In the genomic region with DNA sequence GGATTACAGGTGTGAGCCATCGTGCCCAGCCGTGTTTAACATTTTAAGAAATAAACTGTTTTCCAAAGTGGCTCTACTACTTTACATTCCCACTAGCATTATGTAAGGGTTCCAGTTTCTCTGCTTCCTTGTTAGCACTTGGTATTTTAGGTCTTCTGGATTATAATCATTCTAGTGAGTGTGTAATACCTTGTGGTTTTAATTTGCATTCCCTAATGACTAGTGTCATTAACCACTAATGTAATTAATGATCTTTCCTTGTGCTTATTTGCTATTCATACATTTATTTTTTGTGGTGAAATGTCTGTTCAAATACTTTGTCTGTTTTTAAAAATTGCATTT, we compare ENCODE assay signal across 19 cellular contexts. TPM values are rescaled to one million over a fixed set of nuclear protein-coding genes. Genes with fewer than 3 reads are reported as not detected.
DNase-seq lines count a peak whose midpoint lies in the region; ATAC-seq and TF ChIP-seq lines count a peak whose summit lies in the region.
"Had no signal": no experiment of that assay in that cellular context is flagged by ENCODE, and none has a peak within 500 bp of the region (broad histone marks: within the 10 kb centered on the region; RNA-seq: fewer than 3 reads in every experiment).

No MANE protein-coding gene starts in this region.

- no peaks in the 10 kb centered on the region for H3K27me3 Mint-ChIP-seq in T-helper 2 cell treated with Interferon-gamma antibody and Interleukin-4, amounts not matched to agents 5 μg/mL and 100 μg/mL, for 36 hours (ENCODE audit: low read depth)

- no peak overlapping the region for H3K4me3 ChIP-seq in left lung
- no peak overlapping the region for H3K4me3 ChIP-seq in thyroid gland (replicated peaks in 1 of 3)
- H3K4me3 ChIP-seq in colonic mucosa, result no peak overlapping the region
- H3K4me3 ChIP-seq: mucosa of descending colon, pancreas, tibial nerve had no signal

- DNase-seq in T-helper 2 cell treated with Interferon-gamma antibody and Interleukin-4, amounts not matched to agents 5 μg/mL and 100 μg/mL, for 36 hours (ENCODE audit: low spot score), result no peak
- no peak for DNase-seq in T-helper 2 cell
- DNase-seq in caudate nucleus (lab: John Stamatoyannopoulos, UW), result no peak
- DNase-seq in left lung, result no peak
- DNase-seq in thyroid gland, result no peak
- DNase-seq in colonic mucosa, result no peak
- no peak for DNase-seq in SHP77 (lab: John Stamatoyannopoulos, UW)
- DNase-seq: 8988T; activated CD4-positive, alpha-beta T cell treated with anti-CD3 and anti-CD28 coated beads for 4 hours; mucosa of descending colon; NCI-H1930; NCI-H69; pancreas; stimulated activated CD4-positive, alpha-beta T cell treated with anti-CD3 and anti-CD28 coated beads, Interleukin-15, amount 100 ng/mL, for 24 hours; T-helper 1 cell had no signal

- no peaks in the 10 kb centered on the region for H3K9me3 ChIP-seq in left lung
- no peaks in the 10 kb centered on the region for H3K9me3 ChIP-seq in thyroid gland
- H3K9me3 ChIP-seq in colonic mucosa, result no peaks in the 10 kb centered on the region
- H3K9me3 ChIP-seq: mucosa of descending colon, pancreas, tibial nerve had no signal

- H3K27me3 ChIP-seq in left lung, result no peaks in the 10 kb centered on the region
- no peaks in the 10 kb centered on the region for H3K27me3 ChIP-seq in thyroid gland
- no peaks in the 10 kb centered on the region for H3K27me3 ChIP-seq in colonic mucosa
- H3K27me3 ChIP-seq: pancreas, tibial nerve had no signal

- H3K36me3 ChIP-seq in left lung, result peaks cover 0 to 32% of the 10 kb centered on the region in 2 donors
- H3K36me3 ChIP-seq in thyroid gland, result no peaks in the 10 kb centered on the region
- H3K36me3 ChIP-seq in colonic mucosa, result no peaks in the 10 kb centered on the region

- peak overlapping the region; percentile 76 for H3K27ac ChIP-seq in caudate nucleus (ENCODE audit: low read depth, low read length)
- peak overlapping the region; percentile 5 to 51 for H3K27ac ChIP-seq in left lung
- peak overlapping the region; percentile 63 to 75 (median 63) for H3K27ac ChIP-seq in thyroid gland
- no peak overlapping the region for H3K27ac ChIP-seq in colonic mucosa
- H3K27ac ChIP-seq: pancreas, tibial nerve had no signal

- H3K4me3 Mint-ChIP-seq in T-helper 2 cell treated with Interferon-gamma antibody and Interleukin-4, amounts not matched to agents 5 μg/mL and 100 μg/mL, for 36 hours, result no peak overlapping the region
- H3K4me3 Mint-ChIP-seq: CD14-positive monocyte had no signal

- no peak overlapping the region for H3K9ac ChIP-seq in colonic mucosa (ENCODE audit: low read depth in 2 of 2, low read length in 2 of 2)

- H3K4me1 ChIP-seq in left lung (peaks cover 0 to 18% of the 10 kb centered on the region in 2 donors), thyroid gland (peaks cover 10 to 14% of the 10 kb centered on the region in 2 donors), colonic mucosa (no peaks in the 10 kb centered on the region)

- ATAC-seq in left lung, result peak; percentile 78
- ATAC-seq in GM18520 (IDR thresholded peaks at IDR 0.05; ENCODE audit: unreplicated experiment), result no peak
- ATAC-seq: mucosa of descending colon, Panc1 had no signal

- H3K4me1 Mint-ChIP-seq in T-helper 2 cell treated with Interferon-gamma antibody and Interleukin-4, amounts not matched to agents 5 μg/mL and 100 μg/mL, for 36 hours (ENCODE audit: low read depth), result peaks cover 18% of the 10 kb centered on the region

- intact Hi-C loops in left lung (cut with DNase I) (no loop called here), thyroid gland (cut with DNase I) (no loop called here), colonic mucosa (cut with DNase I) (no loop called here)

- H3K9me3 Mint-ChIP-seq in T-helper 2 cell treated with Interferon-gamma antibody and Interleukin-4, amounts not matched to agents 5 μg/mL and 100 μg/mL, for 36 hours, result no peaks in the 10 kb centered on the region
- H3K9me3 Mint-ChIP-seq: CD14-positive monocyte had no signal

- no peak for TF ChIP-seq POLR2A in thyroid gland (IDR thresholded peaks at IDR 0.05)

- H3K27ac Mint-ChIP-seq in T-helper 2 cell treated with Interferon-gamma antibody and Interleukin-4, amounts not matched to agents 5 μg/mL and 100 μg/mL, for 36 hours, result peak overlapping the region; percentile 6

- WGBS in thyroid gland, 2 donors, result 41 to 48% methylated on average over 2 of the region's 2 CpGs

- peaks cover 15% of the 10 kb centered on the region for H3K36me3 Mint-ChIP-seq in T-helper 2 cell treated with Interferon-gamma antibody and Interleukin-4, amounts not matched to agents 5 μg/mL and 100 μg/mL, for 36 hours (ENCODE audit: low read depth)

- TF ChIP-seq CTCF in left lung (IDR thresholded peaks at IDR 0.05), result no peak
- no peak for TF ChIP-seq CTCF in thyroid gland (IDR thresholded peaks at IDR 0.05)
- TF ChIP-seq CTCF in colonic mucosa (IDR thresholded peaks at IDR 0.05), result no peak

RNA-seq across cellular contexts. Expression of a gene that starts 30.7 kb away (rescaled TPM):
- 10 to 100 TPM; 67.9 to 75.9 TPM for total RNA-seq in left lung
- total RNA-seq in thyroid gland, result 100 to 1,000 TPM; 108 to 136 (median 117) TPM
- 10 to 100 TPM; 55.6 to 77.4 TPM for total RNA-seq in colonic mucosa

RNA-seq across cellular contexts. Expression of a gene that starts 40.7 kb away (rescaled TPM):
- total RNA-seq in left lung, result 10 to 100 TPM; 40.2 to 41.8 TPM
- total RNA-seq in thyroid gland, result 100 to 1,000 TPM in 1 of 4 donors, 10 to 100 TPM in 3; 73.5 to 117 (median 95.0) TPM
- total RNA-seq in colonic mucosa, result 10 to 100 TPM; 34.9 to 73.9 TPM

RNA-seq across cellular contexts. Expression of a gene that starts 50.7 kb away (rescaled TPM):
- total RNA-seq in left lung (10 to 100 TPM; 15.5 to 24.7 TPM), thyroid gland (10 to 100 TPM; 17.6 to 48.0 (median 33.7) TPM), colonic mucosa (10 to 100 TPM; 28.6 to 31.5 TPM)

RNA-seq across cellular contexts. Expression of a gene that starts 57.8 kb away (rescaled TPM):
- total RNA-seq in left lung (100 to 1,000 TPM; 156 to 190 TPM), thyroid gland (100 to 1,000 TPM; 125 to 169 (median 149) TPM), colonic mucosa (100 to 1,000 TPM in 1 of 2 donors, 10 to 100 TPM in 1; 92.3 to 150 TPM)
